Comparison of ENCODE assay signal across 20 cellular contexts in genomic region chr9:105722099-105722498, GRCh38. TPM values are rescaled to one million over a fixed set of nuclear protein-coding genes. Genes with fewer than 3 reads are reported as not detected.
A peak's percentile ranks its signal among the peaks of the same experiment; 100 is the strongest.
DNase-seq lines count a peak whose midpoint lies in the region; ATAC-seq and TF ChIP-seq lines count a peak whose summit lies in the region.
"Had no signal": no experiment of that assay in that cellular context is flagged by ENCODE, and none has a peak within 500 bp of the region (broad histone marks: within the 10 kb centered on the region; RNA-seq: fewer than 3 reads in every experiment).

No MANE protein-coding gene starts in this region.

- CTCF ChIA-PET in AG04450 (lab: Charles Lee), result no interaction called here

- H3K9me2 ChIP-seq in GM23338 (ENCODE audit: insufficient read depth), result no peaks in the 10 kb centered on the region

- H3K27me3 Mint-ChIP-seq in GM23338 (ENCODE audit: insufficient read depth, low read depth, poor library complexity) (peaks cover 3% of the 10 kb centered on the region), endodermal cell (ENCODE audit: insufficient read depth) (no peaks in the 10 kb centered on the region), type B pancreatic cell (no peaks in the 10 kb centered on the region)
- no peaks in the 10 kb centered on the region for H3K27me3 Mint-ChIP-seq in activated T-cell treated with anti-CD3 and anti-CD28 coated beads, Interleukin-2, amount 50 U/mL, for 72 hours (ENCODE audit: low read depth)
- H3K27me3 Mint-ChIP-seq: IgD-negative memory B cell had no signal

- H3K9me3 Mint-ChIP-seq in GM23338, result no peaks in the 10 kb centered on the region
- no peaks in the 10 kb centered on the region for H3K9me3 Mint-ChIP-seq in endodermal cell
- H3K9me3 Mint-ChIP-seq in type B pancreatic cell, result no peaks in the 10 kb centered on the region
- no peaks in the 10 kb centered on the region for H3K9me3 Mint-ChIP-seq in activated T-cell treated with anti-CD3 and anti-CD28 coated beads, Interleukin-2, amount 50 U/mL, for 72 hours
- H3K9me3 Mint-ChIP-seq: CD8-positive, alpha-beta T cell; H9; IgD-negative memory B cell had no signal

- H3K27me3 ChIP-seq in AG04450 (ENCODE audit: control insufficient read depth, insufficient read depth, low read length), result no peaks in the 10 kb centered on the region
- H3K27me3 ChIP-seq in GM23338 (ENCODE audit: insufficient read depth), result no peaks in the 10 kb centered on the region
- no peaks in the 10 kb centered on the region for H3K27me3 ChIP-seq in endodermal cell (ENCODE audit: control insufficient read depth, insufficient read depth, low read length, poor library complexity, severe bottlenecking)
- no peaks in the 10 kb centered on the region for H3K27me3 ChIP-seq in uterus
- H3K27me3 ChIP-seq in right cardiac atrium (ENCODE audit: control insufficient read depth, insufficient read depth), result no peaks in the 10 kb centered on the region
- H3K27me3 ChIP-seq: BLaER1 had no signal

- H3K4me1 ChIP-seq in GM23338 (ENCODE audit: insufficient read depth) (no peaks in the 10 kb centered on the region), endodermal cell (ENCODE audit: control insufficient read depth, insufficient read depth, low read length) (no peaks in the 10 kb centered on the region), uterus (no peaks in the 10 kb centered on the region), right cardiac atrium (ENCODE audit: control insufficient read depth, insufficient read depth, low read length) (no peaks in the 10 kb centered on the region)
- H3K4me1 ChIP-seq: A549, BLaER1 had no signal

- POLR2A ChIA-PET in AG04450 (lab: Yijun Ruan, JAX), result no interaction called here

- 0 out of 2 replicates have a peak, but pooled peaks have one; percentile 3 for TF ChIP-seq CTCF in AG04450 (IDR thresholded peaks at IDR 0.05; ENCODE audit: low read depth, low read length)
- TF ChIP-seq CTCF in GM23338 (conservative IDR thresholded peaks at IDR 0.05; ENCODE audit: low read depth in 2 of 2), result no peak
- peak; percentile 41 for TF ChIP-seq CTCF in endodermal cell (conservative IDR thresholded peaks at IDR 0.05)
- peak; percentile 58 for TF ChIP-seq CTCF in type B pancreatic cell (conservative IDR thresholded peaks at IDR 0.05)
- TF ChIP-seq CTCF in uterus (IDR thresholded peaks at IDR 0.05), result no peak

- no peak overlapping the region for H3K9ac ChIP-seq in endodermal cell (ENCODE audit: extremely low read depth, low read length, poor library complexity, severe bottlenecking)
- H3K9ac ChIP-seq: BLaER1 had no signal

- H3K4me2 ChIP-seq in GM23338, result no peak overlapping the region
- H3K4me2 ChIP-seq: A549, BLaER1 had no signal

- H2AFZ ChIP-seq in GM23338, result no peak overlapping the region

- H3K36me3 Mint-ChIP-seq in GM23338 (ENCODE audit: low read depth) (no peaks in the 10 kb centered on the region), endodermal cell (ENCODE audit: low read depth) (peaks cover 2% of the 10 kb centered on the region), type B pancreatic cell (peaks cover 12% of the 10 kb centered on the region)
- peaks cover 0 to 2% of the 10 kb centered on the region in 2 donors for H3K36me3 Mint-ChIP-seq in activated T-cell treated with anti-CD3 and anti-CD28 coated beads, Interleukin-2, amount 50 U/mL, for 72 hours (ENCODE audit: insufficient read depth in 2 of 2)

- no peak overlapping the region for H3K4me3 ChIP-seq in AG04450 (ENCODE audit: low read depth, low read length)
- H3K4me3 ChIP-seq in GM23338, result no peak overlapping the region
- H3K4me3 ChIP-seq in endodermal cell (ENCODE audit: low read length), result no peak overlapping the region
- H3K4me3 ChIP-seq in uterus, result no peak overlapping the region
- no peak overlapping the region for H3K4me3 ChIP-seq in right cardiac atrium (ENCODE audit: low read length)
- H3K4me3 ChIP-seq: A549, BLaER1, GM12878 had no signal

- H3K27ac Mint-ChIP-seq in GM23338 (no peak overlapping the region), endodermal cell (no peak overlapping the region), type B pancreatic cell (no peak overlapping the region)
- no peak overlapping the region for H3K27ac Mint-ChIP-seq in activated T-cell treated with anti-CD3 and anti-CD28 coated beads, Interleukin-2, amount 50 U/mL, for 72 hours
- H3K27ac Mint-ChIP-seq: CD8-positive, alpha-beta T cell; H9 had no signal

- WGBS in endodermal cell (ENCODE audit: insufficient coverage in 1 of 2, insufficient read length in 1 of 2), 2 experiments, result 80 to 96% methylated on average over 2 to 3 of the region's 3 CpGs
- 59% methylated on average over 3 of the region's 3 CpGs for WGBS in right cardiac atrium

- no peaks in the 10 kb centered on the region for H3F3A ChIP-seq in GM23338 (replicated peaks; ENCODE audit: low read depth)

- no peaks in the 10 kb centered on the region for H3K36me3 ChIP-seq in GM23338 (ENCODE audit: insufficient read depth)
- H3K36me3 ChIP-seq in endodermal cell (ENCODE audit: control insufficient read depth, insufficient read depth, low read length), result peaks cover 13% of the 10 kb centered on the region
- H3K36me3 ChIP-seq in uterus, result no peaks in the 10 kb centered on the region
- H3K36me3 ChIP-seq: BLaER1 had no signal

- no peaks in the 10 kb centered on the region for H3K9me3 ChIP-seq in AG04450 (ENCODE audit: control insufficient read depth, insufficient read depth, low read length)
- H3K9me3 ChIP-seq in endodermal cell (ENCODE audit: control insufficient read depth, low read length), result no peaks in the 10 kb centered on the region
- no peaks in the 10 kb centered on the region for H3K9me3 ChIP-seq in uterus
- H3K9me3 ChIP-seq in right cardiac atrium (ENCODE audit: control insufficient read depth, low read length), result no peaks in the 10 kb centered on the region
- H3K9me3 ChIP-seq: A549, BLaER1 had no signal

- no peak for DNase-seq in AG04450 (ENCODE audit: low read depth, low spot score)
- peak; percentile 11 for DNase-seq in GM23338 (ENCODE audit: low spot score)
- no peak for DNase-seq in endodermal cell
- DNase-seq in type B pancreatic cell (ENCODE audit: extremely low spot score, unreplicated experiment), result no peak
- DNase-seq in uterus, result no peak
- DNase-seq in right cardiac atrium, result no peak
- no peak for DNase-seq in activated T-cell treated with anti-CD3 and anti-CD28 coated beads, Interleukin-2, amount 50 U/mL, for 72 hours
- DNase-seq: Calu3; CD8-positive, alpha-beta T cell; DMS79 treated with DMSO at 0.1 percent for 48 hours; GF-D8; GOT3; H9; KBM-7 had no signal

- intact Hi-C loops in uterus (cut with DNase I; ENCODE audit: low total_unique reads) (no loop called here), right cardiac atrium (cut with DNase I) (no loop called here)

- no peak for TF ChIP-seq POLR2A in uterus (IDR thresholded peaks at IDR 0.05)

- no peaks in the 10 kb centered on the region for H4K20me1 ChIP-seq in GM23338 (replicated peaks; ENCODE audit: insufficient read depth)
- H4K20me1 ChIP-seq: BLaER1 had no signal

- H3K27ac ChIP-seq in AG04450 (ENCODE audit: low read depth, low read length) (no peak overlapping the region), GM23338 (ENCODE audit: low read depth) (no peak overlapping the region), endodermal cell (ENCODE audit: low read depth, low read length) (no peak overlapping the region), uterus (no peak overlapping the region), right cardiac atrium (ENCODE audit: low read length) (no peak overlapping the region)
- H3K27ac ChIP-seq: 22Rv1, A549, BLaER1 had no signal

- ATAC-seq in GM23338 (no peak), right cardiac atrium (no peak)
- ATAC-seq in activated T-cell treated with anti-CD3 and anti-CD28 coated beads, Interleukin-2, amount 50 U/mL, for 72 hours (replicated peaks in 1 of 2), result no peak
- ATAC-seq: A549; CD8-positive, alpha-beta T cell; GM12878; HepG2 had no signal

- H3K4me3 Mint-ChIP-seq in GM23338 (no peak overlapping the region), endodermal cell (no peak overlapping the region), type B pancreatic cell (no peak overlapping the region)
- H3K4me3 Mint-ChIP-seq in activated T-cell treated with anti-CD3 and anti-CD28 coated beads, Interleukin-2, amount 50 U/mL, for 72 hours, result no peak overlapping the region
- H3K4me3 Mint-ChIP-seq: CD8-positive, alpha-beta T cell; H9; IgD-negative memory B cell had no signal

- no peaks in the 10 kb centered on the region for H3K4me1 Mint-ChIP-seq in GM23338
- H3K4me1 Mint-ChIP-seq in endodermal cell, result no peaks in the 10 kb centered on the region
- H3K4me1 Mint-ChIP-seq in type B pancreatic cell (ENCODE audit: unreplicated experiment), result no peaks in the 10 kb centered on the region
- no peaks in the 10 kb centered on the region for H3K4me1 Mint-ChIP-seq in activated T-cell treated with anti-CD3 and anti-CD28 coated beads, Interleukin-2, amount 50 U/mL, for 72 hours (ENCODE audit: low read depth)
- H3K4me1 Mint-ChIP-seq: H9, IgD-negative memory B cell had no signal

- H3K79me2 ChIP-seq in GM23338 (replicated peaks; ENCODE audit: insufficient read depth), result no peaks in the 10 kb centered on the region

TF ChIP-seq in GM23338, 12 proteins besides CTCF, POLR2A, EP300 and RAD21 (continues in another document):
- no peak for TF ChIP-seq POLR2AphosphoS5 (IDR thresholded peaks at IDR 0.05; ENCODE audit: low read depth)
- no peak for TF ChIP-seq JUNB (IDR thresholded peaks at IDR 0.05; ENCODE audit: unreplicated experiment)
- no peak for TF ChIP-seq NANOG (IDR thresholded peaks at IDR 0.05; ENCODE audit: borderline replicate concordance)

RNA-seq across cellular contexts. Expression of gene TMEM38B, which starts 27.8 kb away (rescaled TPM):
- polyA plus RNA-seq in AG04450 (2011; rRNA removed) (5.1 and 7.5 TPM in 2 replicates), GM23338 (2016; fragmentation: Nextera tagmentation; extraction: Ambion mirVana) (8.0 and 9.4 TPM in 2 replicates), right cardiac atrium (32.4 TPM)
- 4.9 and 5.6 TPM in 2 replicates for polyA minus RNA-seq in AG04450 (2011; rRNA and poly(A)+ RNA removed)
- 14.7 and 18.1 TPM in 2 replicates for total RNA-seq in GM23338 (2014; rRNA removed; shearing (Covaris generic))
- total RNA-seq in endodermal cell (10 to 100 TPM; 24.7 to 48.0 TPM), type B pancreatic cell (ENCODE audit: low replicate concordance) (18.5 and 21.3 TPM in 2 replicates), uterus (10 to 100 TPM in 3 of 4 donors, 1 to 10 TPM in 1; 4.4 to 24.3 (median 17.1) TPM), right cardiac atrium (10 to 100 TPM; 54.6 to 88.9 (median 68.8) TPM)
- polyA plus RNA-seq in endodermal cell (2013, experiment 1 of 2), result 19.8 TPM
- polyA plus RNA-seq in endodermal cell (2013, experiment 2 of 2), result 18.8 TPM
- 10 to 100 TPM; 13.6 to 17.9 TPM for total RNA-seq in activated T-cell treated with anti-CD3 and anti-CD28 coated beads, Interleukin-2, amount 50 U/mL, for 72 hours

RNA-seq across cellular contexts. Expression of gene TAL2, which starts 59.8 kb away (rescaled TPM):
- polyA plus RNA-seq in AG04450 (2011; rRNA removed) (not detected in 2 replicates), GM23338 (2016; fragmentation: Nextera tagmentation; extraction: Ambion mirVana) (0.37 and 0.79 TPM in 2 replicates), right cardiac atrium (0.16 TPM)
- polyA minus RNA-seq in AG04450 (2011; rRNA and poly(A)+ RNA removed), result not detected in 2 replicates
- total RNA-seq in GM23338 (2014; rRNA removed; shearing (Covaris generic)), result not detected in 2 replicates
- total RNA-seq in endodermal cell (1 to 10 TPM; 4.1 to 7.0 TPM), type B pancreatic cell (ENCODE audit: low replicate concordance) (0.65 TPM in 1 of 2 replicates, not detected in the other), uterus (under 1 TPM in 1 of 4 donors, not detected in 3; 0.55 TPM), right cardiac atrium (not detected)
- 4.0 TPM for polyA plus RNA-seq in endodermal cell (2013, experiment 1 of 2)
- polyA plus RNA-seq in endodermal cell (2013, experiment 2 of 2), result 2.7 TPM
- total RNA-seq in activated T-cell treated with anti-CD3 and anti-CD28 coated beads, Interleukin-2, amount 50 U/mL, for 72 hours, result not detected
- total RNA-seq: Calu3; CD8-positive, alpha-beta T cell; HepG2 had no signal

Comparison
In these comparisons a context has a peak if more than half of its experiments do, and no peak if none do; other contexts are left out.
1. CTCF ChIP-seq: peak in AG04450 (single experiment), endodermal cell (single experiment) and type B pancreatic cell (single experiment); none in GM23338 (0 of 2) and uterus (0 of 4).